25 cellular contexts compared by ENCODE assay signal in genomic region chr11:121472310-121472709, GRCh38. TPM values are rescaled to one million over a fixed set of nuclear protein-coding genes. Genes with fewer than 3 reads are reported as not detected.
DNase-seq lines count a peak whose midpoint lies in the region; ATAC-seq, FAIRE-seq and TF ChIP-seq lines count a peak whose summit lies in the region.
"Had no signal": no experiment of that assay in that cellular context is flagged by ENCODE, and none has a peak within 500 bp of the region (broad histone marks: within the 10 kb centered on the region; RNA-seq: fewer than 3 reads in every experiment).

No MANE protein-coding gene starts in this region.

- FAIRE-seq in GM19239 (lab: Jason Lieb, UNC): peak; percentile 4
- FAIRE-seq: frontal cortex, G401.6, pancreas, RCC 7860 had no signal

- peaks cover 89% of the 10 kb centered on the region for H3K4me1 ChIP-seq in CD4-positive, alpha-beta memory T cell (ENCODE audit: insufficient read depth, low read length)
- H3K4me1 ChIP-seq in neutrophil (ENCODE audit: control insufficient read depth in 1 of 2, insufficient read depth in 1 of 2, low read depth in 1 of 2, low read length in 1 of 2): peaks cover 69 to 73% of the 10 kb centered on the region in 2 experiments

- POLR2A ChIA-PET in CD4-positive, alpha-beta memory T cell (lab: Charles Lee; ENCODE audit: partially characterized antibody): interaction anchor here (1.2 to 14.5 kb wide), 2 partner anchors 21 to 151 kb away, joined by 3 to 462 read pairs; partner anchors contain the start of genes SORL1 and SORL1-AS1
- POLR2A ChIA-PET in activated naive CD8-positive, alpha-beta T cell treated with anti-CD3 and anti-CD28 coated beads, Interleukin-2, amount 10 ng/mL, durations not matched to agents 7 days and 5 days (lab: Charles Lee): no interaction called here

- no peaks in the 10 kb centered on the region for H3K27me3 Mint-ChIP-seq in CD4-positive, alpha-beta memory T cell
- H3K27me3 Mint-ChIP-seq in activated naive CD8-positive, alpha-beta T cell treated with anti-CD3 and anti-CD28 coated beads, Interleukin-2, amount 10 ng/mL, durations not matched to agents 7 days and 5 days: no peaks in the 10 kb centered on the region
- H3K27me3 Mint-ChIP-seq: naive B cell; stimulated activated memory B cell treated with anti-CD40 and anti-IgM and Interleukin-4, amounts not matched to agents 10 μg/mL and 1 μg/mL and 100 μg/mL, for 72 hours had no signal

- H3K4me3 ChIP-seq in CD4-positive, alpha-beta memory T cell (ENCODE audit: low read length in 2 of 2): no peak overlapping the region
- H3K4me3 ChIP-seq in neutrophil (ENCODE audit: low read depth in 1 of 2, low read length in 1 of 2): no peak overlapping the region
- H3K4me3 ChIP-seq: esophagus muscularis mucosa, left ventricle myocardium inferior, pancreas, right atrium auricular region, spleen, thoracic aorta had no signal

- H3K4me1 Mint-ChIP-seq in CD4-positive, alpha-beta memory T cell: peaks cover 58 to 97% (median 80%) of the 10 kb centered on the region in 4 donors
- H3K4me1 Mint-ChIP-seq in activated naive CD8-positive, alpha-beta T cell treated with anti-CD3 and anti-CD28 coated beads, Interleukin-2, amount 10 ng/mL, durations not matched to agents 7 days and 5 days: peaks cover 63% of the 10 kb centered on the region

- no peak for DNase-seq in CD4-positive, alpha-beta memory T cell
- DNase-seq in GM19239 (ENCODE audit: insufficient read length, low spot score) (no peak), caudate nucleus (lab: John Stamatoyannopoulos, UW) (no peak), KBM-7 (no peak)
- no peak for DNase-seq in activated naive CD8-positive, alpha-beta T cell treated with anti-CD3 and anti-CD28 coated beads, Interleukin-2, amount 10 ng/mL, durations not matched to agents 7 days and 5 days
- DNase-seq: activated effector memory CD4-positive, alpha-beta T cell treated with anti-CD3 and anti-CD28 coated beads, Interleukin-2, amount 50 U/mL, for 16 hours; DMS53; left ventricle myocardium inferior; naive B cell; NCI-H1105 treated with DMSO at 0.1 percent for 48 hours; NCI-H2029; NCI-H526 treated with DMSO at 0.1 percent for 48 hours; pancreas; spleen; stimulated activated CD4-positive, alpha-beta T cell treated with anti-CD3 and anti-CD28 coated beads, Interleukin-2, amount 100 ng/mL, for 48 hours had no signal

- CTCF ChIA-PET in CD4-positive, alpha-beta memory T cell (lab: Charles Lee; ENCODE audit: partially characterized antibody): no interaction called here

- H3K27me3 ChIP-seq in CD4-positive, alpha-beta memory T cell (ENCODE audit: insufficient read depth, low read length): no peaks in the 10 kb centered on the region
- H3K27me3 ChIP-seq in neutrophil: no peaks in the 10 kb centered on the region
- H3K27me3 ChIP-seq: esophagus muscularis mucosa, pancreas, right atrium auricular region, spleen had no signal

- peaks cover 57 to 88% of the 10 kb centered on the region in 2 donors for H3K36me3 Mint-ChIP-seq in CD4-positive, alpha-beta memory T cell
- H3K36me3 Mint-ChIP-seq in activated naive CD8-positive, alpha-beta T cell treated with anti-CD3 and anti-CD28 coated beads, Interleukin-2, amount 10 ng/mL, durations not matched to agents 7 days and 5 days: peaks cover 40% of the 10 kb centered on the region

- TF ChIP-seq CTCF in neutrophil (IDR thresholded peaks at IDR 0.05): no peak

- peaks cover 31% of the 10 kb centered on the region for H3K36me3 ChIP-seq in CD4-positive, alpha-beta memory T cell (ENCODE audit: insufficient read depth, low read length)
- peaks cover 87% of the 10 kb centered on the region for H3K36me3 ChIP-seq in neutrophil
- H3K36me3 ChIP-seq: esophagus muscularis mucosa, left ventricle myocardium inferior, pancreas, right atrium auricular region, thoracic aorta had no signal

- H3K9me3 Mint-ChIP-seq in CD4-positive, alpha-beta memory T cell: no peaks in the 10 kb centered on the region
- H3K9me3 Mint-ChIP-seq in activated naive CD8-positive, alpha-beta T cell treated with anti-CD3 and anti-CD28 coated beads, Interleukin-2, amount 10 ng/mL, durations not matched to agents 7 days and 5 days: peaks cover 2% of the 10 kb centered on the region
- H3K9me3 Mint-ChIP-seq: IgD-negative memory B cell; naive B cell; stimulated activated memory B cell treated with anti-CD40 and anti-IgM and Interleukin-4, amounts not matched to agents 10 μg/mL and 1 μg/mL and 100 μg/mL, for 72 hours had no signal

- H3K4me3 Mint-ChIP-seq in CD4-positive, alpha-beta memory T cell: peak overlapping the region in 5 of 8 donors; percentile 17 to 58 (median 21)
- H3K4me3 Mint-ChIP-seq in activated naive CD8-positive, alpha-beta T cell treated with anti-CD3 and anti-CD28 coated beads, Interleukin-2, amount 10 ng/mL, durations not matched to agents 7 days and 5 days: no peak overlapping the region
- H3K4me3 Mint-ChIP-seq: IgD-negative memory B cell; stimulated activated memory B cell treated with anti-CD40 and anti-IgM and Interleukin-4, amounts not matched to agents 10 μg/mL and 1 μg/mL and 100 μg/mL, for 72 hours had no signal

- H3K9me3 ChIP-seq in CD4-positive, alpha-beta memory T cell (ENCODE audit: control insufficient read depth in 1 of 2, low read length in 2 of 2): no peaks in the 10 kb centered on the region
- H3K9me3 ChIP-seq in neutrophil: no peaks in the 10 kb centered on the region
- H3K9me3 ChIP-seq: esophagus muscularis mucosa, left ventricle myocardium inferior, pancreas, right atrium auricular region, spleen, thoracic aorta had no signal

- peak; percentile 40 for ATAC-seq in activated naive CD8-positive, alpha-beta T cell treated with anti-CD3 and anti-CD28 coated beads, Interleukin-2, amount 10 ng/mL, durations not matched to agents 7 days and 5 days (ENCODE audit: low read depth)
- no peak for ATAC-seq in HG03520 (IDR thresholded peaks at IDR 0.05; ENCODE audit: unreplicated experiment)
- ATAC-seq: stimulated activated memory B cell treated with anti-CD40 and anti-IgM and Interleukin-4, amounts not matched to agents 10 μg/mL and 1 μg/mL and 100 μg/mL, for 72 hours had no signal

- in situ Hi-C loops in KBM-7 (cut with MboI; ENCODE audit: low pct_unique_long_range_greater_than_20kb, low sequenced_read_pairs): no loop called here

- peak overlapping the region; percentile 11 to 91 (median 52) for H3K27ac Mint-ChIP-seq in CD4-positive, alpha-beta memory T cell
- peak overlapping the region; percentile 24 for H3K27ac Mint-ChIP-seq in activated naive CD8-positive, alpha-beta T cell treated with anti-CD3 and anti-CD28 coated beads, Interleukin-2, amount 10 ng/mL, durations not matched to agents 7 days and 5 days
- H3K27ac Mint-ChIP-seq: IgD-negative memory B cell; stimulated activated memory B cell treated with anti-CD40 and anti-IgM and Interleukin-4, amounts not matched to agents 10 μg/mL and 1 μg/mL and 100 μg/mL, for 72 hours had no signal

- H3K27ac ChIP-seq in CD4-positive, alpha-beta memory T cell (ENCODE audit: low read depth, low read length): no peak overlapping the region
- H3K27ac ChIP-seq in neutrophil: peak overlapping the region; percentile 75
- no peak overlapping the region for H3K27ac ChIP-seq in caudate nucleus (ENCODE audit: low read depth, low read length)
- H3K27ac ChIP-seq: left ventricle myocardium inferior, pancreas, right atrium auricular region, thoracic aorta had no signal

- intact Hi-C loops in CD4-positive, alpha-beta memory T cell (cut with micrococcal nuclease): no loop called here

RNA-seq across cellular contexts. Expression of gene SORL1, which starts 20.2 kb away (rescaled TPM):
- total RNA-seq in CD4-positive, alpha-beta memory T cell: 100 to 1,000 TPM; 610 to 660 TPM
- 100 to 1,000 TPM; 159 to 283 TPM for polyA plus RNA-seq in CD4-positive, alpha-beta memory T cell
- total RNA-seq in activated naive CD8-positive, alpha-beta T cell treated with anti-CD3 and anti-CD28 coated beads, Interleukin-2, amount 10 ng/mL, durations not matched to agents 7 days and 5 days: 100 to 1,000 TPM; 179 to 195 TPM
